Comparison of ENCODE assay signal across 8 cellular contexts in genomic region chr2:36965751-36966369, GRCh38. TPM values are rescaled to one million over a fixed set of nuclear protein-coding genes. Genes with fewer than 3 reads are reported as not detected.
DNase-seq lines count a peak whose midpoint lies in the region; ATAC-seq lines count a peak whose summit lies in the region.

No MANE protein-coding gene starts in this region.

- H3K4ac ChIP-seq in trophoblast cell (ENCODE audit: low read depth, low read length): peak overlapping the region; percentile 96

- peak overlapping the region; percentile 98 for H4K8ac ChIP-seq in trophoblast cell (ENCODE audit: low read depth, low read length)

- no peaks in the 10 kb centered on the region for H3K27me3 ChIP-seq in trophoblast cell (ENCODE audit: insufficient read depth, low read length)

- ATAC-seq in HG03025 (IDR thresholded peaks at IDR 0.05; ENCODE audit: low FRiP score, unreplicated experiment): peak; percentile 37

- DNase-seq in activated gamma-delta T cell treated with Interleukin-2 at 50 U/mL for 16 hours (peak; percentile 17), activated gamma-delta T cell (lab: John Stamatoyannopoulos, UW) (no peak), NCI-H82 (lab: John Stamatoyannopoulos, UW) (peak; percentile 78), globus pallidus (ENCODE audit: low spot score) (peak; percentile 26), trophoblast cell (peak in 1 of 2 donors; percentile 29), COLO668 (lab: John Stamatoyannopoulos, UW; ENCODE audit: unreplicated experiment) (no peak)
- DNase-seq in activated effector memory CD4-positive, alpha-beta T cell treated with Interleukin-2 at 50 U/mL for 16 hours: peak; percentile 6

- no peaks in the 10 kb centered on the region for H3K36me3 ChIP-seq in trophoblast cell (ENCODE audit: control insufficient read depth in 1 of 2, insufficient read depth in 2 of 2, low read length in 2 of 2)

- peaks cover 10 to 12% of the 10 kb centered on the region in 2 experiments for H3K4me1 ChIP-seq in trophoblast cell (ENCODE audit: control insufficient read depth in 1 of 2, insufficient read depth in 2 of 2, low read length in 2 of 2)

- H3K18ac ChIP-seq in trophoblast cell (ENCODE audit: low read length): peak overlapping the region; percentile 97

- H2BK120ac ChIP-seq in trophoblast cell (ENCODE audit: insufficient read depth, low read length, poor library complexity): peak overlapping the region; percentile 96

- H3K9ac ChIP-seq in trophoblast cell (ENCODE audit: low read length): peak overlapping the region; percentile 95

- H3K79me2 ChIP-seq in trophoblast cell (ENCODE audit: control insufficient read depth, insufficient read depth, low read length, poor library complexity): peaks cover 18% of the 10 kb centered on the region

- H3K4me2 ChIP-seq in trophoblast cell (ENCODE audit: low read length): peak overlapping the region; percentile 62

- H2AK5ac ChIP-seq in trophoblast cell (ENCODE audit: low read length): no peak overlapping the region

- H3K79me1 ChIP-seq in trophoblast cell (ENCODE audit: low read length): peaks cover 18% of the 10 kb centered on the region

- peak overlapping the region; percentile 95 for H4K12ac ChIP-seq in trophoblast cell (ENCODE audit: low read depth, low read length)

- H4K91ac ChIP-seq in trophoblast cell (ENCODE audit: low read depth, low read length): peak overlapping the region; percentile 98

- peak overlapping the region; percentile 89 for H3K4me3 ChIP-seq in trophoblast cell (ENCODE audit: low read depth, low read length)

- H2BK12ac ChIP-seq in trophoblast cell (ENCODE audit: low read length): no peak overlapping the region

- peak overlapping the region; percentile 98 for H2BK5ac ChIP-seq in trophoblast cell (ENCODE audit: low read depth, low read length, poor library complexity)

- WGBS in trophoblast cell (ENCODE audit: extremely low coverage, insufficient coverage, insufficient read length): no CpG with 5 or more reads among the region's 42 CpGs

- no peaks in the 10 kb centered on the region for H3K9me3 ChIP-seq in trophoblast cell (ENCODE audit: insufficient read depth, low read depth, low read length)

- peak overlapping the region; percentile 98 for H3K27ac ChIP-seq in trophoblast cell (ENCODE audit: low read depth, low read length)

- peak overlapping the region; percentile 98 for H3K14ac ChIP-seq in trophoblast cell (ENCODE audit: low read length)

- H2AFZ ChIP-seq in trophoblast cell (ENCODE audit: insufficient read depth, low read length, poor library complexity): peak overlapping the region; percentile 96

- H3K23ac ChIP-seq in trophoblast cell (ENCODE audit: low read length): no peak overlapping the region

RNA-seq across cellular contexts. Expression of gene STRN, which starts 0.5 kb away (rescaled TPM):
- polyA plus RNA-seq in trophoblast cell (2013): 24.2 and 24.7 TPM in 2 replicates

Comparison
In these comparisons a context has a peak if more than half of its experiments do, and no peak if none do; other contexts are left out.
1. DNase-seq: peak in activated gamma-delta T cell treated with Interleukin-2 at 50 U/mL for 16 hours (single experiment), NCI-H82 (single experiment), activated effector memory CD4-positive, alpha-beta T cell treated with Interleukin-2 at 50 U/mL for 16 hours (single experiment) and globus pallidus (single experiment); none in activated gamma-delta T cell (single experiment) and COLO668 (single experiment).